Comparison of ENCODE assay signal across 21 cellular contexts in the genomic region with DNA sequence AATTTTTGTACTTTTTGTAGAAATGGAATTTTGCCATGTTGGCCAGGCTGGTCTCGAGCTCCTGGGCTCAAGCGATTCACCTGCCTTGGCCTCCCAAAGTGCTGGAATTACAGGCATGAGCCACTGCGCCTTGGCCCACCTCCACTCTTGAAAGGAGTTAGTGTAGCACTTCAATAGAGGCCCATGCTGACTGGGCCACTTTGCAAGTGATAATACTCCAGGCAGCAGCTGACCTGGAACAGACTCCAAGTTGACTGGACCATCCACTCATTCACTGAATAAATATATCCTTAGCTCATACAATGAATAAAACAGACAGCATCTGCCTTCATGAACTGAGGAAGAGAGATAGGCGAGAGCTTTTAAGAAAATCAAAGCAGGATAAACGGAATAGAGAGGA.
"Had no signal": no experiment of that assay in that cellular context is flagged by ENCODE, and none has a peak within 500 bp of the region (broad histone marks: within the 10 kb centered on the region; RNA-seq: fewer than 3 reads in every experiment).

No MANE protein-coding gene starts in this region.

- H3K27me3 ChIP-seq: colonic mucosa, esophagus squamous epithelium, neutrophil, pancreas, sigmoid colon, spleen, tibial artery had no signal

- ATAC-seq: natural killer cell; pancreas; stimulated activated memory B cell treated with anti-CD40 and anti-IgM and Interleukin-4, amounts not matched to agents 10 μg/mL and 1 μg/mL and 100 μg/mL, for 72 hours; stimulated activated naive CD8-positive, alpha-beta T cell treated with anti-CD3 and anti-CD28 coated beads, Interleukin-15, Interleukin-2, amounts not matched to agents 100 U/mL and 50 U/mL, for 24 hours had no signal

- H3K4me3 ChIP-seq: colonic mucosa, esophagus squamous epithelium, lung, pancreas, sigmoid colon, skin epidermis, spleen, tibial artery had no signal

- H3K4me1 ChIP-seq: colonic mucosa, esophagus squamous epithelium, pancreas, sigmoid colon, tibial artery had no signal

- H3K27ac ChIP-seq: colonic mucosa, esophagus squamous epithelium, neutrophil, pancreas, sigmoid colon, skin epidermis, spleen, tibial artery had no signal

- H3K27ac Mint-ChIP-seq: memory B cell; natural killer cell; stimulated activated memory B cell treated with anti-CD40 and anti-IgM and Interleukin-4, amounts not matched to agents 10 μg/mL and 1 μg/mL and 100 μg/mL, for 72 hours; type B pancreatic cell had no signal

- H3K27me3 Mint-ChIP-seq: type B pancreatic cell had no signal

- DNase-seq: caudate nucleus; colonic mucosa; dermis blood vessel endothelial cell; effector memory CD4-positive, alpha-beta T cell; erythroblast; esophagus squamous epithelium; foreskin melanocyte; glutamatergic neuron; natural killer cell; pancreas; sigmoid colon; spleen; stimulated activated CD4-positive, alpha-beta T cell treated with anti-CD3 and anti-CD28 coated beads, Interleukin-4, amount 100 ng/mL, for 4 hours; stimulated activated naive CD8-positive, alpha-beta T cell treated with anti-CD3 and anti-CD28 coated beads, Interleukin-15, Interleukin-2, amounts not matched to agents 100 U/mL and 50 U/mL, for 24 hours; tibial artery had no signal

- H3K9me3 ChIP-seq: colonic mucosa, esophagus squamous epithelium, neutrophil, pancreas, sigmoid colon had no signal

- H3K4me1 Mint-ChIP-seq: memory B cell; natural killer cell; stimulated activated memory B cell treated with anti-CD40 and anti-IgM and Interleukin-4, amounts not matched to agents 10 μg/mL and 1 μg/mL and 100 μg/mL, for 72 hours had no signal

- H3K36me3 Mint-ChIP-seq: memory B cell; natural killer cell; stimulated activated memory B cell treated with anti-CD40 and anti-IgM and Interleukin-4, amounts not matched to agents 10 μg/mL and 1 μg/mL and 100 μg/mL, for 72 hours had no signal

- H3K36me3 ChIP-seq: colonic mucosa, esophagus squamous epithelium, neutrophil, pancreas, sigmoid colon, spleen, tibial artery had no signal

- H3K4me3 Mint-ChIP-seq: memory B cell; natural killer cell; stimulated activated memory B cell treated with anti-CD40 and anti-IgM and Interleukin-4, amounts not matched to agents 10 μg/mL and 1 μg/mL and 100 μg/mL, for 72 hours; type B pancreatic cell had no signal

- H3K9me3 Mint-ChIP-seq: natural killer cell had no signal
